16 cellular contexts compared by ENCODE assay signal in genomic region chr2:70011335-70011734, GRCh38. TPM values are rescaled to one million over a fixed set of nuclear protein-coding genes. Genes with fewer than 3 reads are reported as not detected.
DNase-seq lines count a peak whose midpoint lies in the region; ATAC-seq, FAIRE-seq and TF ChIP-seq lines count a peak whose summit lies in the region.
"Had no signal": no experiment of that assay in that cellular context is flagged by ENCODE, and none has a peak within 500 bp of the region (broad histone marks: within the 10 kb centered on the region; RNA-seq: fewer than 3 reads in every experiment).

No MANE protein-coding gene starts in this region.

- no peak overlapping the region for H3K4me3 Mint-ChIP-seq in CD4-positive, alpha-beta memory T cell

- intact Hi-C loops in CD4-positive, alpha-beta memory T cell (cut with micrococcal nuclease), result no loop called here
- intact Hi-C loops in K562 (cut with micrococcal nuclease) (loop anchor here (2.0 kb wide), 1 partner anchor 59 kb away; no protein-coding TSS in a partner anchor), ovary (cut with DNase I) (no loop called here), mammary epithelial cell (cut with micrococcal nuclease) (no loop called here)

- BruUV-seq in K562 (replicated peaks; lab: Mats Ljungman, UMichigan) (no TSS peak), mammary epithelial cell (replicated peaks; lab: Mats Ljungman, UMichigan) (no TSS peak)

- POLR2A ChIA-PET in CD4-positive, alpha-beta memory T cell (lab: Charles Lee; ENCODE audit: partially characterized antibody), result no interaction called here
- POLR2A ChIA-PET in K562 (lab: Yijun Ruan, JAX), result interaction anchor here (0.7 kb wide), 1 partner anchor 12 kb away, joined by 4 read pairs; no protein-coding TSS in a partner anchor

- no peak overlapping the region for H3K27ac ChIP-seq in CD4-positive, alpha-beta memory T cell (ENCODE audit: low read depth, low read length)
- H3K27ac ChIP-seq in K562 (ENCODE audit: extremely low read depth, low read depth, low read length) (no peak overlapping the region), ovary (no peak overlapping the region), mammary epithelial cell (ENCODE audit: insufficient read depth, low read depth, low read length) (no peak overlapping the region)

- peaks cover 29 to 36% of the 10 kb centered on the region in 2 donors for H3K36me3 Mint-ChIP-seq in CD4-positive, alpha-beta memory T cell

- H3K4me1 ChIP-seq in CD4-positive, alpha-beta memory T cell (ENCODE audit: insufficient read depth, low read length), result no peaks in the 10 kb centered on the region
- H3K4me1 ChIP-seq in K562 (replicated peaks in 1 of 2; ENCODE audit: control insufficient read depth in 2 of 2, insufficient read depth in 2 of 2, low read length in 2 of 2) (peaks cover 27 to 28% of the 10 kb centered on the region in 2 experiments), ovary (ENCODE audit: insufficient read depth) (no peaks in the 10 kb centered on the region), mammary epithelial cell (ENCODE audit: insufficient read depth, low read length) (no peaks in the 10 kb centered on the region)

- dilution Hi-C loops in mammary epithelial cell (cut with HindIII; ENCODE audit: low sequenced_read_pairs), result no loop called here

- H3K79me2 ChIP-seq in K562 (ENCODE audit: control insufficient read depth, insufficient read depth, low read length) (no peaks in the 10 kb centered on the region), mammary epithelial cell (ENCODE audit: insufficient read depth, low read length) (no peaks in the 10 kb centered on the region)

- H3K9me3 ChIP-seq in CD4-positive, alpha-beta memory T cell (ENCODE audit: control insufficient read depth in 1 of 2, low read length in 2 of 2), result no peaks in the 10 kb centered on the region
- H3K9me3 ChIP-seq in K562 (replicated peaks; ENCODE audit: control insufficient read depth, insufficient read depth, low read depth, low read length) (no peaks in the 10 kb centered on the region), ovary (no peaks in the 10 kb centered on the region), mammary epithelial cell (replicated peaks; ENCODE audit: insufficient read depth, low read length) (no peaks in the 10 kb centered on the region)

- H3K9ac ChIP-seq in K562 (ENCODE audit: insufficient read depth in 1 of 2, low read depth in 2 of 2, low read length in 2 of 2), result 0 out of 4 replicates have a peak overlapping the region, but pooled peaks of 1 of the 2 experiments have one; percentile 59
- no peak overlapping the region for H3K9ac ChIP-seq in mammary epithelial cell (ENCODE audit: insufficient read depth, low read length)

- peaks cover 0 to 7% (median 4%) of the 10 kb centered on the region in 4 donors for H3K4me1 Mint-ChIP-seq in CD4-positive, alpha-beta memory T cell

- H3K9me3 Mint-ChIP-seq in CD4-positive, alpha-beta memory T cell, result peaks cover 0 to 2% (median 0%) of the 10 kb centered on the region in 8 donors

- TF ChIP-seq POLR2A in K562 (conservative IDR thresholded peaks at IDR 0.05) (no peak), ovary (IDR thresholded peaks at IDR 0.05) (no peak), GM12892 (IDR thresholded peaks at IDR 0.05; ENCODE audit: low read depth, low read length) (no peak)

- no peaks in the 10 kb centered on the region for H3K27me3 ChIP-seq in CD4-positive, alpha-beta memory T cell (ENCODE audit: insufficient read depth, low read length)
- no peaks in the 10 kb centered on the region for H3K27me3 ChIP-seq in K562 (ENCODE audit: control insufficient read depth in 2 of 2, insufficient read depth in 2 of 2, low read length in 2 of 2)
- no peaks in the 10 kb centered on the region for H3K27me3 ChIP-seq in ovary
- H3K27me3 ChIP-seq in mammary epithelial cell (ENCODE audit: insufficient read depth, low read length), result no peaks in the 10 kb centered on the region

- no peak for FAIRE-seq in D721Med (lab: Jason Lieb, UNC)
- no peak for FAIRE-seq in K562 (lab: Jason Lieb, UNC)
- FAIRE-seq in GM12892 (lab: Jason Lieb, UNC), result no peak
- FAIRE-seq: GM12878 had no signal

- no peak for DNase-seq in CD4-positive, alpha-beta memory T cell
- DNase-seq in D721Med (ENCODE audit: insufficient read length, low spot score) (peak; percentile 53), K562 (ENCODE audit: extremely low read depth in 1 of 4, low spot score in 3 of 4) (peak in 1 of 4 experiments; percentile 25), mesenteric fat pad (ENCODE audit: low spot score) (peak; percentile 45), ovary (no peak), HuH-7.5 (ENCODE audit: low spot score) (no peak), mammary epithelial cell (no peak), GM12892 (ENCODE audit: insufficient read length) (no peak)
- DNase-seq: DMS53; NCI-H1436; NCI-H2029 treated with DMSO at 0.1 percent for 48 hours; NCI-H2227 treated with DMSO at 0.1 percent for 48 hours; NCI-H526; NK-92 treated with Interleukin-12 subunit alpha and Interleukin-12 subunit beta, amount 100 ng/mL, for 24 hours had no signal

- H3K4me2 ChIP-seq in K562 (ENCODE audit: insufficient read depth, low read length) (no peak overlapping the region), mammary epithelial cell (ENCODE audit: insufficient read depth, low read depth, low read length) (no peak overlapping the region)

- no peaks in the 10 kb centered on the region for H3K36me3 ChIP-seq in CD4-positive, alpha-beta memory T cell (ENCODE audit: insufficient read depth, low read length)
- H3K36me3 ChIP-seq in K562 (ENCODE audit: control insufficient read depth, insufficient read depth, low read length), result no peaks in the 10 kb centered on the region
- no peaks in the 10 kb centered on the region for H3K36me3 ChIP-seq in ovary
- H3K36me3 ChIP-seq in mammary epithelial cell (ENCODE audit: insufficient read depth, low read length), result no peaks in the 10 kb centered on the region

- H2AFZ ChIP-seq in K562 (ENCODE audit: low read depth, low read length) (no peak overlapping the region), mammary epithelial cell (ENCODE audit: low read depth, low read length) (no peak overlapping the region)

- TF ChIP-seq EP300 in K562 (IDR thresholded peaks at IDR 0.05; ENCODE audit: low read length) (no peak), ovary (IDR thresholded peaks at IDR 0.05) (no peak)

- H4K20me1 ChIP-seq in K562 (replicated peaks; ENCODE audit: control insufficient read depth, insufficient read depth, low read length), result no peaks in the 10 kb centered on the region
- no peaks in the 10 kb centered on the region for H4K20me1 ChIP-seq in mammary epithelial cell (ENCODE audit: insufficient read depth, low read length)

- no peaks in the 10 kb centered on the region for H3K9me1 ChIP-seq in K562 (ENCODE audit: control insufficient read depth, insufficient read depth, low read length)

- in situ Hi-C loops in K562 (cut with MboI), result no loop called here
- in situ Hi-C loops in mammary epithelial cell (cut with MboI; ENCODE audit: low sequenced_read_pairs in 2 of 2), result no loop called here

- WGBS in K562 (ENCODE audit: insufficient coverage, low coverage, missing lambda C conversion rate), result 48% methylated on average over 4 of the region's 4 CpGs
- 81 to 84% (median 83%) methylated on average over 4 of the region's 4 CpGs for WGBS in ovary, 3 donors
- 95% methylated on average over 4 of the region's 4 CpGs for WGBS in mammary epithelial cell (ENCODE audit: low coverage, missing lambda C conversion rate)

- TF ChIP-seq CTCF in D721Med (IDR thresholded peaks at IDR 0.05; ENCODE audit: insufficient read depth, missing control alignments), result no peak
- no peak for TF ChIP-seq CTCF in K562 (IDR thresholded peaks at IDR 0.05 in 2 of 3, conservative IDR thresholded peaks at IDR 0.05 in 1 of 3; ENCODE audit: insufficient read depth in 2 of 3, low read depth in 1 of 3, low read length in 3 of 3)
- TF ChIP-seq CTCF in ovary (IDR thresholded peaks at IDR 0.05), result no peak
- TF ChIP-seq CTCF in mammary epithelial cell (conservative IDR thresholded peaks at IDR 0.05 in 1 of 2, IDR thresholded peaks at IDR 0.05 in 1 of 2; ENCODE audit: extremely low read depth in 1 of 2, insufficient read depth in 1 of 2, low read depth in 1 of 2, low read length in 2 of 2), result no peak

- H3K4me3 ChIP-seq in CD4-positive, alpha-beta memory T cell (ENCODE audit: low read length in 2 of 2), result no peak overlapping the region
- no peak overlapping the region for H3K4me3 ChIP-seq in K562
- H3K4me3 ChIP-seq in ovary, result no peak overlapping the region
- no peak overlapping the region for H3K4me3 ChIP-seq in mammary epithelial cell (replicated peaks in 1 of 3; ENCODE audit: insufficient read depth in 1 of 3, low read depth in 2 of 3, low read length in 3 of 3)
- H3K4me3 ChIP-seq: GM12878 had no signal

- no peak for ATAC-seq in K562
- ATAC-seq: HCT116 had no signal

- no peak for TF ChIP-seq RAD21 in K562 (CRISPR knock-in tag; conservative IDR thresholded peaks at IDR 0.05 in 1 of 2, IDR thresholded peaks at IDR 0.05 in 1 of 2)

- H3K27me3 Mint-ChIP-seq in CD4-positive, alpha-beta memory T cell, result no peaks in the 10 kb centered on the region

- peak overlapping the region in 4 of 7 donors; percentile 9 to 64 (median 40) for H3K27ac Mint-ChIP-seq in CD4-positive, alpha-beta memory T cell

- CTCF ChIA-PET in CD4-positive, alpha-beta memory T cell (lab: Charles Lee; ENCODE audit: partially characterized antibody), result no interaction called here
- CTCF ChIA-PET in K562 (lab: Yijun Ruan, JAX; ENCODE audit: low intra/inter-chr PET ratio) (no interaction called here), mammary epithelial cell (lab: Charles Lee; ENCODE audit: low non-redundant PET) (no interaction called here)

RNA-seq across cellular contexts. Expression of gene ASPRV1, which starts 49.9 kb away (rescaled TPM):
- total RNA-seq in CD4-positive, alpha-beta memory T cell, result 1 to 10 TPM; 2.0 to 2.3 TPM
- polyA plus RNA-seq in CD4-positive, alpha-beta memory T cell, result 1 to 10 TPM; 1.1 TPM
- total RNA-seq in K562 (2011; cell fraction: chromatin; rRNA removed; ENCODE audit: low replicate concordance), result 1.2 and 2.8 TPM in 2 replicates
- total RNA-seq in K562 (2011; cell fraction: nucleolus; rRNA removed), result 1.6 and 2.0 TPM in 2 replicates
- total RNA-seq in K562 (2011; cell fraction: nucleoplasm; rRNA removed), result 1.2 and 1.5 TPM in 2 replicates
- total RNA-seq in K562 (2014; rRNA removed), result 0.36 and 0.57 TPM in 2 replicates
- 0.33 and 0.45 TPM in 2 replicates for total RNA-seq in K562 (2014; rRNA removed; fragmentation: Illumina TruSeq; extraction: Trizol)
- 0.58 and 0.64 TPM in 2 replicates for total RNA-seq in K562 (2015; rRNA removed; fragmentation: Illumina TruSeq; extraction: Trizol)
- 0.58 and 0.60 TPM in 2 replicates for total RNA-seq in K562 (2021)
- polyA plus RNA-seq in K562 (2011; rRNA removed), result 0.55 and 0.72 TPM in 2 replicates
- 0.43 and 0.48 TPM in 2 replicates for polyA plus RNA-seq in K562 (2011; cell fraction: cytosol; rRNA removed)
- polyA plus RNA-seq in K562 (2011; cell fraction: nucleus; rRNA removed), result 0.63 TPM in 2 replicates
- polyA plus RNA-seq in K562 (2012), result 0.62 and 0.97 TPM in 2 replicates
- polyA plus RNA-seq in K562 (2014; fragmentation: Illumina TruSeq; extraction: Trizol), result 0.45 and 0.60 TPM in 2 replicates
- polyA plus RNA-seq in K562 (2014; fragmentation: Nextera tagmentation; extraction: Ambion mirVana), result under 1 TPM in 1 of 2 experiments, not detected in 1; 0.17 TPM
- 0.49 and 0.71 TPM in 2 replicates for polyA plus RNA-seq in K562 (2014; rRNA removed)
- polyA minus RNA-seq in K562 (2011; rRNA and poly(A)+ RNA removed), result 0.42 and 0.81 TPM in 2 replicates
- not detected in 2 replicates for polyA minus RNA-seq in K562 (2011; cell fraction: cytosol; rRNA and poly(A)+ RNA removed)
- polyA minus RNA-seq in K562 (2011; cell fraction: nucleus; rRNA and poly(A)+ RNA removed), result 0.22 and 0.27 TPM in 2 replicates
- 1.1 TPM for total RNA-seq in mesenteric fat pad
- 1 to 10 TPM; 2.1 to 5.5 (median 4.4) TPM for total RNA-seq in ovary
- 1 to 10 TPM; 1.1 to 4.5 TPM for polyA plus RNA-seq in ovary
- total RNA-seq in mammary epithelial cell, result under 1 TPM in 1 of 2 donors, not detected in 1; 0.17 TPM
- 0.05 TPM for polyA plus RNA-seq in mammary epithelial cell
- polyA minus RNA-seq in mammary epithelial cell, result not detected
- polyA plus RNA-seq in GM12892 (2012; ENCODE audit: missing spikeins), result 0.91 TPM

Comparison
In these comparisons a context has a peak if more than half of its experiments do, and no peak if none do; other contexts are left out.
1. DNase-seq: peak in D721Med (single experiment) and mesenteric fat pad (single experiment); none in CD4-positive, alpha-beta memory T cell (0 of 5), ovary (0 of 5), HuH-7.5 (single experiment), mammary epithelial cell (single experiment) and GM12892 (single experiment).